12 cellular contexts compared by ENCODE assay signal in genomic region chr22:26550498-26551033, GRCh38. TPM values are rescaled to one million over a fixed set of nuclear protein-coding genes. Genes with fewer than 3 reads are reported as not detected.
A peak's percentile ranks its signal among the peaks of the same experiment; 100 is the strongest.
DNase-seq lines count a peak whose midpoint lies in the region; ATAC-seq, FAIRE-seq and TF ChIP-seq lines count a peak whose summit lies in the region.
"Had no signal": no experiment of that assay in that cellular context is flagged by ENCODE, and none has a peak within 500 bp of the region (broad histone marks: within the 10 kb centered on the region; RNA-seq: fewer than 3 reads in every experiment).

No MANE protein-coding gene starts in this region.

- BruUV-seq in HepG2 (replicated peaks; lab: Mats Ljungman, UMichigan) = no TSS peak

- no peak for TF ChIP-seq RAD21 in HepG2 (CRISPR knock-in tag; IDR thresholded peaks at IDR 0.05)

- peaks cover 30% of the 10 kb centered on the region for H3K4me1 Mint-ChIP-seq in T-helper 1 cell treated with Interleukin-12 subunit alpha and Interleukin-12 subunit beta and Interleukin-4 antibody, amounts not matched to agents 30 μg/mL and 1 μg/mL, for 36 hours (ENCODE audit: low read depth)

- FAIRE-seq in HepG2 (lab: Jason Lieb, UNC) = no peak
- FAIRE-seq: A204.1, islet of Langerhans had no signal

- POLR2A ChIA-PET in HepG2 (lab: Yijun Ruan, JAX) = no interaction called here

- no peaks in the 10 kb centered on the region for H3K36me3 ChIP-seq in HepG2 (replicated peaks in 1 of 2; ENCODE audit: control insufficient read depth in 1 of 2, insufficient read depth in 2 of 2, low read length in 2 of 2)
- H3K36me3 ChIP-seq in upper lobe of left lung = peaks cover 0 to 4% (median 0%) of the 10 kb centered on the region in 4 donors

- H3K4me1 ChIP-seq in HepG2 (ENCODE audit: insufficient read depth, low read length) (peaks cover 15% of the 10 kb centered on the region), upper lobe of left lung (peaks cover 33 to 70% (median 38%) of the 10 kb centered on the region in 4 donors)

- DNase-seq in T-helper 1 cell (no peak), cerebellum (ENCODE audit: low spot score) (peak; percentile 22), HepG2 (ENCODE audit: low spot score) (peak; percentile 17), upper lobe of left lung (peak; percentile 80 to 83), NCI-H2081 treated with DMSO at 0.1 percent for 48 hours (lab: John Stamatoyannopoulos, UW) (no peak), activated gamma-delta T cell treated with Interleukin-2 at 50 U/mL for 16 hours (no peak)
- DNase-seq in activated effector memory CD4-positive, alpha-beta T cell treated with anti-CD3 and anti-CD28 coated beads, Interleukin-2, amount 50 U/mL, for 16 hours = no peak
- DNase-seq: activated CD8-positive, alpha-beta memory T cell treated with anti-CD3 and anti-CD28 coated beads, Interleukin-2, amount 50 U/mL, for 48 hours; NCI-H2029 had no signal

- CTCF ChIA-PET in HepG2 (lab: Yijun Ruan, JAX; ENCODE audit: low intra/inter-chr PET ratio, low total read pairs) = no interaction called here

- H3K4me3 Mint-ChIP-seq in T-helper 1 cell treated with Interleukin-12 subunit alpha and Interleukin-12 subunit beta and Interleukin-4 antibody, amounts not matched to agents 30 μg/mL and 1 μg/mL, for 36 hours = no peak overlapping the region

- peak; percentile 91 for ATAC-seq in HepG2
- ATAC-seq in upper lobe of left lung (ENCODE audit: low FRiP score in 2 of 2) = peak; percentile 33 to 86

- H3K36me3 Mint-ChIP-seq in T-helper 1 cell treated with Interleukin-12 subunit alpha and Interleukin-12 subunit beta and Interleukin-4 antibody, amounts not matched to agents 30 μg/mL and 1 μg/mL, for 36 hours (ENCODE audit: low read depth) = peaks cover 21% of the 10 kb centered on the region

- H3K27ac Mint-ChIP-seq in T-helper 1 cell treated with Interleukin-12 subunit alpha and Interleukin-12 subunit beta and Interleukin-4 antibody, amounts not matched to agents 30 μg/mL and 1 μg/mL, for 36 hours = peak overlapping the region; percentile 1

- no peak overlapping the region for H3K4me3 ChIP-seq in HepG2 (replicated peaks in 1 of 3; ENCODE audit: insufficient read depth in 1 of 3, low read depth in 2 of 3, low read length in 3 of 3)
- H3K4me3 ChIP-seq in upper lobe of left lung = no peak overlapping the region

- H4K20me1 ChIP-seq in HepG2 (ENCODE audit: insufficient read depth, low read length) = no peaks in the 10 kb centered on the region

- H3K4me2 ChIP-seq in HepG2 (ENCODE audit: low read depth, low read length) = no peak overlapping the region

- TF ChIP-seq POLR2A in HepG2 (IDR thresholded peaks at IDR 0.05; ENCODE audit: insufficient read depth in 1 of 2, low read depth in 2 of 2, low read length in 2 of 2) (no peak), upper lobe of left lung (IDR thresholded peaks at IDR 0.05) (no peak)

- peak overlapping the region; percentile 48 for H3K27ac ChIP-seq in HepG2 (ENCODE audit: extremely low read length, insufficient read depth, low read length)
- peak overlapping the region; percentile 32 to 67 (median 50) for H3K27ac ChIP-seq in upper lobe of left lung

- H3K9me3 ChIP-seq in HepG2 (ENCODE audit: low read length) = no peaks in the 10 kb centered on the region
- H3K9me3 ChIP-seq in upper lobe of left lung = no peaks in the 10 kb centered on the region

- H3K9ac ChIP-seq in HepG2 (ENCODE audit: insufficient read depth, low read depth, low read length) = no peak overlapping the region

- 73% methylated on average over 7 of the region's 8 CpGs for WGBS in HepG2 (ENCODE audit: low lambda C conversion rate)
- WGBS in upper lobe of left lung, 2 donors = 57 to 70% methylated on average over 8 of the region's 8 CpGs

- H3K27me3 ChIP-seq in HepG2 (ENCODE audit: control insufficient read depth in 1 of 2, insufficient read depth in 2 of 2, low read length in 2 of 2) (no peaks in the 10 kb centered on the region), upper lobe of left lung (no peaks in the 10 kb centered on the region)

- intact Hi-C loops in HepG2 (cut with micrococcal nuclease; ENCODE audit: unreplicated experiment) = no loop called here

- H3K79me2 ChIP-seq in HepG2 (ENCODE audit: insufficient read depth, low read length) = no peaks in the 10 kb centered on the region

- in situ Hi-C loops in HepG2 (cut with HindIII; ENCODE audit: extremely low pct_ligation_motif_present, low pct_unique_long_range_greater_than_20kb) = no loop called here

- no peak for TF ChIP-seq CTCF in HepG2 (CRISPR knock-in tag; IDR thresholded peaks at IDR 0.05)
- no peak for TF ChIP-seq CTCF in upper lobe of left lung (IDR thresholded peaks at IDR 0.05)

- H3K9me3 Mint-ChIP-seq in T-helper 1 cell treated with Interleukin-12 subunit alpha and Interleukin-12 subunit beta and Interleukin-4 antibody, amounts not matched to agents 30 μg/mL and 1 μg/mL, for 36 hours = no peaks in the 10 kb centered on the region

- H3K27me3 Mint-ChIP-seq in T-helper 1 cell treated with Interleukin-12 subunit alpha and Interleukin-12 subunit beta and Interleukin-4 antibody, amounts not matched to agents 30 μg/mL and 1 μg/mL, for 36 hours (ENCODE audit: low read depth) = no peaks in the 10 kb centered on the region

- no peak overlapping the region for H2AFZ ChIP-seq in HepG2 (ENCODE audit: low read length)

- TF ChIP-seq EP300 in HepG2 (IDR thresholded peaks at IDR 0.05; ENCODE audit: low read depth in 2 of 2, low read length in 2 of 2) (no peak), HepG2 (CRISPR knock-in tag; IDR thresholded peaks at IDR 0.05; ENCODE audit: borderline replicate concordance) (no peak), upper lobe of left lung (IDR thresholded peaks at IDR 0.05) (no peak)

TF ChIP-seq in HepG2, 621 proteins besides CTCF, POLR2A, EP300 and RAD21 (continues in another document):
- no peak for TF ChIP-seq ATF5 (CRISPR knock-in tag; IDR thresholded peaks at IDR 0.05; ENCODE audit: low read depth)
- TF ChIP-seq ZNF207 (IDR thresholded peaks at IDR 0.05; ENCODE audit: borderline replicate concordance) = no peak
- TF ChIP-seq ZNF746 (CRISPR knock-in tag; IDR thresholded peaks at IDR 0.05) = no peak
- no peak for TF ChIP-seq ZFP36L2 (CRISPR knock-in tag; IDR thresholded peaks at IDR 0.05)

RNA-seq across cellular contexts. Expression of gene TFIP11, which starts 38.3 kb away (rescaled TPM):
- 22.8 TPM for total RNA-seq in cerebellum
- 20.8 and 22.8 TPM in 2 replicates for total RNA-seq in HepG2 (2016; rRNA removed; fragmentation: Illumina TruSeq; extraction: Trizol)
- total RNA-seq in HepG2 (2016; cell fraction: cytosol; rRNA removed; fragmentation: Illumina TruSeq; extraction: Trizol; ENCODE audit: low read depth) = 2.5 and 2.8 TPM in 2 replicates
- 20.2 and 22.6 TPM in 2 replicates for total RNA-seq in HepG2 (2016; cell fraction: insoluble cytoplasmic fraction; rRNA removed; fragmentation: Illumina TruSeq; extraction: Trizol)
- 4.9 and 5.7 TPM in 2 replicates for total RNA-seq in HepG2 (2016; cell fraction: membrane; rRNA removed; fragmentation: Illumina TruSeq; extraction: Trizol)
- 17.0 and 24.6 TPM in 2 replicates for total RNA-seq in HepG2 (2016; cell fraction: nucleus; rRNA removed; fragmentation: Illumina TruSeq; extraction: Trizol)
- polyA plus RNA-seq in HepG2 (2011; rRNA removed) = 15.4 and 18.4 TPM in 2 replicates
- 11.9 and 14.9 TPM in 2 replicates for polyA plus RNA-seq in HepG2 (2011; cell fraction: cytosol; rRNA removed)
- polyA plus RNA-seq in HepG2 (2011; cell fraction: nucleus; rRNA removed) = 19.7 and 24.6 TPM in 2 replicates
- polyA plus RNA-seq in HepG2 (2012) = 11.8 and 16.2 TPM in 2 replicates
- polyA plus RNA-seq in HepG2 (2016; cell fraction: cytosol; fragmentation: Illumina TruSeq; extraction: Trizol; ENCODE audit: low read depth) = 0.94 and 1.1 TPM in 2 replicates
- 16.1 and 16.3 TPM in 2 replicates for polyA plus RNA-seq in HepG2 (2016; cell fraction: insoluble cytoplasmic fraction; fragmentation: Illumina TruSeq; extraction: Trizol; ENCODE audit: low read depth)
- polyA plus RNA-seq in HepG2 (2016; cell fraction: membrane; fragmentation: Illumina TruSeq; extraction: Trizol; ENCODE audit: low read depth) = 1.7 and 2.2 TPM in 2 replicates
- polyA plus RNA-seq in HepG2 (2016; cell fraction: nucleus; fragmentation: Illumina TruSeq; extraction: Trizol; ENCODE audit: insufficient read depth, low read depth) = 22.2 and 27.8 TPM in 2 replicates
- polyA minus RNA-seq in HepG2 (2011; rRNA and poly(A)+ RNA removed; ENCODE audit: low replicate concordance) = 32.9 and 35.2 TPM in 2 replicates
- polyA minus RNA-seq in HepG2 (2011; cell fraction: cytosol; rRNA and poly(A)+ RNA removed) = 11.9 and 15.1 TPM in 2 replicates
- polyA minus RNA-seq in HepG2 (2011; cell fraction: nucleus; rRNA and poly(A)+ RNA removed) = 30.3 and 31.2 TPM in 2 replicates
- total RNA-seq in upper lobe of left lung = 10 to 100 TPM; 26.3 to 37.7 (median 32.6) TPM

RNA-seq across cellular contexts. Expression of gene TPST2, which starts 39.4 kb away (rescaled TPM):
- 8.3 TPM for total RNA-seq in cerebellum
- total RNA-seq in HepG2 (2016; rRNA removed; fragmentation: Illumina TruSeq; extraction: Trizol) = 9.2 and 15.2 TPM in 2 replicates
- 10.0 and 10.4 TPM in 2 replicates for total RNA-seq in HepG2 (2016; cell fraction: cytosol; rRNA removed; fragmentation: Illumina TruSeq; extraction: Trizol; ENCODE audit: low read depth)
- total RNA-seq in HepG2 (2016; cell fraction: insoluble cytoplasmic fraction; rRNA removed; fragmentation: Illumina TruSeq; extraction: Trizol) = 7.8 and 13.5 TPM in 2 replicates
- 17.6 and 23.3 TPM in 2 replicates for total RNA-seq in HepG2 (2016; cell fraction: membrane; rRNA removed; fragmentation: Illumina TruSeq; extraction: Trizol)
- total RNA-seq in HepG2 (2016; cell fraction: nucleus; rRNA removed; fragmentation: Illumina TruSeq; extraction: Trizol) = 10.0 and 10.8 TPM in 2 replicates
- 23.8 and 29.5 TPM in 2 replicates for polyA plus RNA-seq in HepG2 (2011; rRNA removed)
- polyA plus RNA-seq in HepG2 (2011; cell fraction: cytosol; rRNA removed) = 27.5 and 32.7 TPM in 2 replicates
- 21.6 and 24.3 TPM in 2 replicates for polyA plus RNA-seq in HepG2 (2011; cell fraction: nucleus; rRNA removed)
- polyA plus RNA-seq in HepG2 (2012) = 9.2 and 17.3 TPM in 2 replicates
- polyA plus RNA-seq in HepG2 (2016; cell fraction: cytosol; fragmentation: Illumina TruSeq; extraction: Trizol; ENCODE audit: low read depth) = 13.1 and 15.0 TPM in 2 replicates
- 10.0 and 11.2 TPM in 2 replicates for polyA plus RNA-seq in HepG2 (2016; cell fraction: insoluble cytoplasmic fraction; fragmentation: Illumina TruSeq; extraction: Trizol; ENCODE audit: low read depth)
- 19.3 and 21.6 TPM in 2 replicates for polyA plus RNA-seq in HepG2 (2016; cell fraction: membrane; fragmentation: Illumina TruSeq; extraction: Trizol; ENCODE audit: low read depth)
- polyA plus RNA-seq in HepG2 (2016; cell fraction: nucleus; fragmentation: Illumina TruSeq; extraction: Trizol; ENCODE audit: insufficient read depth, low read depth) = 16.7 and 18.4 TPM in 2 replicates
- 13.6 and 45.9 TPM in 2 replicates for polyA minus RNA-seq in HepG2 (2011; rRNA and poly(A)+ RNA removed; ENCODE audit: low replicate concordance)
- 10.1 and 10.6 TPM in 2 replicates for polyA minus RNA-seq in HepG2 (2011; cell fraction: cytosol; rRNA and poly(A)+ RNA removed)
- 11.7 and 12.1 TPM in 2 replicates for polyA minus RNA-seq in HepG2 (2011; cell fraction: nucleus; rRNA and poly(A)+ RNA removed)
- 100 to 1,000 TPM in 2 of 6 donors, 10 to 100 TPM in 4; 50.5 to 253 (median 95.8) TPM for total RNA-seq in upper lobe of left lung

Comparison
In these comparisons a context has a peak if more than half of its experiments do, and no peak if none do; other contexts are left out.
1. DNase-seq: peak in cerebellum (single experiment), HepG2 (single experiment) and upper lobe of left lung (2 of 2); none in T-helper 1 cell (0 of 5), NCI-H2081 treated with DMSO at 0.1 percent for 48 hours (single experiment), activated effector memory CD4-positive, alpha-beta T cell treated with anti-CD3 and anti-CD28 coated beads, Interleukin-2, amount 50 U/mL, for 16 hours (single experiment) and activated gamma-delta T cell treated with Interleukin-2 at 50 U/mL for 16 hours (single experiment).